Comparison of ENCODE assay signal across 4 cellular contexts in genomic region chr9:65456991-65457390, GRCh38.
DNase-seq lines count a peak whose midpoint lies in the region; FAIRE-seq and TF ChIP-seq lines count a peak whose summit lies in the region.
"Not testable (repeated sequence)": the region's sequence is repeated elsewhere in the genome, so short reads cannot be mapped to it uniquely, and the experiment has no call there.

No MANE protein-coding gene starts in this region.

- intact Hi-C loops in kidney (cut with DNase I); posterior vena cava (cut with DNase I): not testable (repeated sequence)

- not testable (repeated sequence) for H3K9ac ChIP-seq in kidney (ENCODE audit: low read length in 2 of 2)

- TF ChIP-seq CTCF in kidney (IDR thresholded peaks at IDR 0.05; ENCODE audit: borderline replicate concordance, extremely low read depth, insufficient read depth) = not testable (repeated sequence)

- H3K27ac ChIP-seq in kidney (ENCODE audit: low read depth in 2 of 2, low read length in 2 of 2) = not testable (repeated sequence)

- not testable (repeated sequence) for FAIRE-seq in kidney (lab: Jason Lieb, UNC)

- not testable (repeated sequence) for H3K36me3 ChIP-seq in kidney (ENCODE audit: control insufficient read depth in 1 of 2, insufficient read depth in 2 of 2, low read length in 2 of 2)

- in situ Hi-C loops in G401 (cut with HindIII; ENCODE audit: low sequenced_read_pairs) = not testable (repeated sequence)

- not testable (repeated sequence) for H3K4me3 ChIP-seq in kidney (ENCODE audit: low read length in 2 of 2)

- not testable (repeated sequence) for H3K9me3 ChIP-seq in kidney (ENCODE audit: control insufficient read depth in 1 of 2, low read length in 2 of 2)

- DNase-seq in G401 (ENCODE audit: low spot score) (peak; percentile 14), kidney (peak; percentile 48), mesenteric fat pad (ENCODE audit: low spot score) (peak; percentile 83), posterior vena cava (ENCODE audit: low spot score) (peak; percentile 72)

- not testable (repeated sequence) for H3K4me1 ChIP-seq in kidney (ENCODE audit: control insufficient read depth in 1 of 2, insufficient read depth in 1 of 2, low read depth in 1 of 2, low read length in 2 of 2)

Comparison
In these comparisons a context has a peak if more than half of its experiments do, and no peak if none do; other contexts are left out.
1. DNase-seq: peak in every context shown above with its lines; median percentile 83 in mesenteric fat pad; 72 in posterior vena cava; 48 in kidney; 14 in G401.